ENCODE assay signal across 22 cellular contexts in genomic region chr19:47561440-47562045, GRCh38. TPM values are rescaled to one million over a fixed set of nuclear protein-coding genes. Genes with fewer than 3 reads are reported as not detected.
DNase-seq lines count a peak whose midpoint lies in the region; ATAC-seq, FAIRE-seq and TF ChIP-seq lines count a peak whose summit lies in the region.
"Had no signal": no experiment of that assay in that cellular context is flagged by ENCODE, and none has a peak within 500 bp of the region (broad histone marks: within the 10 kb centered on the region; RNA-seq: fewer than 3 reads in every experiment).

No MANE protein-coding gene starts in this region.

- POLR2A ChIA-PET in HepG2 (lab: Yijun Ruan, JAX) (no interaction called here), PC-3 (lab: Charles Lee; ENCODE audit: unreplicated experiment) (interaction anchor here (0.6 to 0.7 kb wide), 2 partner anchors 307 to 499 kb away, joined by 4 to 19 read pairs; no protein-coding TSS in a partner anchor)

- in situ Hi-C loops in HepG2 (cut with HindIII; ENCODE audit: extremely low pct_ligation_motif_present, low pct_unique_long_range_greater_than_20kb) (no loop called here), transverse colon (cut with MboI; ENCODE audit: low pct_ligation_motif_present in 1 of 4, low pct_unique_long_range_greater_than_20kb in 1 of 4, low sequenced_read_pairs in 3 of 4) (no loop called here)

- H3K9me2 ChIP-seq in PC-3 (replicated peaks; ENCODE audit: low read length), result no peaks in the 10 kb centered on the region

- TF ChIP-seq POLR2A in HepG2 (IDR thresholded peaks at IDR 0.05; ENCODE audit: insufficient read depth in 1 of 2, low read depth in 2 of 2, low read length in 2 of 2), result no peak
- TF ChIP-seq POLR2A in right lobe of liver (IDR thresholded peaks at IDR 0.05), result no peak
- no peak for TF ChIP-seq POLR2A in transverse colon (IDR thresholded peaks at IDR 0.05)

- no peak for ATAC-seq in HepG2
- no peak for ATAC-seq in right lobe of liver
- ATAC-seq in PC-3, result peak; percentile 93
- peak; percentile 41 for ATAC-seq in left colon
- ATAC-seq in activated T-cell treated with anti-CD3 and anti-CD28 coated beads, Interleukin-2, amount 50 U/mL, for 72 hours (replicated peaks in 1 of 2), result no peak
- ATAC-seq: Panc1, Right ventricle myocardium inferior had no signal

- H3K27me3 ChIP-seq in HepG2 (ENCODE audit: control insufficient read depth in 1 of 2, insufficient read depth in 2 of 2, low read length in 2 of 2), result no peaks in the 10 kb centered on the region
- H3K27me3 ChIP-seq in right lobe of liver, result no peaks in the 10 kb centered on the region
- no peaks in the 10 kb centered on the region for H3K27me3 ChIP-seq in PC-3 (ENCODE audit: low read length)
- H3K27me3 ChIP-seq in transverse colon, result no peaks in the 10 kb centered on the region

- H3K27ac ChIP-seq in HepG2 (ENCODE audit: extremely low read length, insufficient read depth, low read length) (no peak overlapping the region), right lobe of liver (no peak overlapping the region), PC-3 (ENCODE audit: low read length) (peak overlapping the region; percentile 61), transverse colon (peak overlapping the region; percentile 62 to 73 (median 64))

- BruUV-seq in HepG2 (replicated peaks; lab: Mats Ljungman, UMichigan) (no TSS peak), PC-3 (replicated peaks; lab: Mats Ljungman, UMichigan) (no TSS peak)

- no peak overlapping the region for H2AFZ ChIP-seq in HepG2 (ENCODE audit: low read length)
- no peak overlapping the region for H2AFZ ChIP-seq in PC-3 (ENCODE audit: low read length)

- no peak overlapping the region for H3K4me3 Mint-ChIP-seq in activated T-cell treated with anti-CD3 and anti-CD28 coated beads, Interleukin-2, amount 50 U/mL, for 72 hours

- no peak overlapping the region for H3K4me3 ChIP-seq in HepG2 (replicated peaks in 1 of 3; ENCODE audit: insufficient read depth in 1 of 3, low read depth in 2 of 3, low read length in 3 of 3)
- H3K4me3 ChIP-seq in right lobe of liver, result no peak overlapping the region
- H3K4me3 ChIP-seq in PC-3 (ENCODE audit: low read length), result no peak overlapping the region
- no peak overlapping the region for H3K4me3 ChIP-seq in transverse colon

- no peaks in the 10 kb centered on the region for H4K20me1 ChIP-seq in HepG2 (ENCODE audit: insufficient read depth, low read length)
- no peaks in the 10 kb centered on the region for H4K20me1 ChIP-seq in PC-3 (ENCODE audit: low read length)

- DNase-seq in HepG2 (ENCODE audit: low spot score) (no peak), right lobe of liver (no peak), PC-3 (peak; percentile 71), left colon (no peak), transverse colon (no peak), RCC 7860 (ENCODE audit: low spot score) (no peak), SKM-1 treated with dmso at 0.1 percent for 144 hours (lab: John Stamatoyannopoulos, UW; ENCODE audit: unreplicated experiment) (no peak)
- no peak for DNase-seq in activated T-cell treated with anti-CD3 and anti-CD28 coated beads, Interleukin-2, amount 50 U/mL, for 72 hours
- DNase-seq: C1 segment of cervical spinal cord, DMS 273 treated with DMSO at 0.1 percent for 48 hours, GDM1, NCI-H1092, NCI-H146, NCI-H2081, NCI-H774 had no signal

- FAIRE-seq in HepG2 (lab: Jason Lieb, UNC) (no peak), RCC 7860 (lab: Jason Lieb, UNC) (no peak)
- FAIRE-seq: A204.1, GM12892, H1 had no signal

- no peaks in the 10 kb centered on the region for H3K4me1 Mint-ChIP-seq in activated T-cell treated with anti-CD3 and anti-CD28 coated beads, Interleukin-2, amount 50 U/mL, for 72 hours (ENCODE audit: low read depth)

- TF ChIP-seq EP300 in HepG2 (IDR thresholded peaks at IDR 0.05; ENCODE audit: low read depth in 2 of 2, low read length in 2 of 2) (no peak), HepG2 (CRISPR knock-in tag; IDR thresholded peaks at IDR 0.05; ENCODE audit: borderline replicate concordance) (no peak), transverse colon (IDR thresholded peaks at IDR 0.05; ENCODE audit: low read depth) (no peak)

- H3K4me1 ChIP-seq in HepG2 (ENCODE audit: insufficient read depth, low read length), result peaks cover 32% of the 10 kb centered on the region
- H3K4me1 ChIP-seq in right lobe of liver, result peaks cover 0 to 7% (median 0%) of the 10 kb centered on the region in 4 donors
- H3K4me1 ChIP-seq in PC-3 (ENCODE audit: insufficient read depth, low read length), result peaks cover 20% of the 10 kb centered on the region; the same call in 1 of the 2 replicates
- peaks cover 0 to 37% (median 16%) of the 10 kb centered on the region in 4 donors for H3K4me1 ChIP-seq in transverse colon

- H3K36me3 ChIP-seq in HepG2 (replicated peaks in 1 of 2; ENCODE audit: control insufficient read depth in 1 of 2, insufficient read depth in 2 of 2, low read length in 2 of 2), result no peaks in the 10 kb centered on the region
- no peaks in the 10 kb centered on the region for H3K36me3 ChIP-seq in right lobe of liver
- no peaks in the 10 kb centered on the region for H3K36me3 ChIP-seq in PC-3 (ENCODE audit: low read depth, low read length)
- no peaks in the 10 kb centered on the region for H3K36me3 ChIP-seq in transverse colon

- no peak for TF ChIP-seq RAD21 in HepG2 (CRISPR knock-in tag; IDR thresholded peaks at IDR 0.05)

- intact Hi-C loops in HepG2 (cut with micrococcal nuclease; ENCODE audit: unreplicated experiment), result no loop called here
- intact Hi-C loops in right lobe of liver (cut with DNase I), result no loop called here
- intact Hi-C loops in PC-3 (cut with micrococcal nuclease), result loop anchor here (1.0 to 5.0 kb wide), 2 partner anchors 39 to 44 kb away; partner anchors contain the start of gene NAPA
- intact Hi-C loops in left colon (cut with DNase I, micrococcal nuclease), result no loop called here
- intact Hi-C loops in transverse colon (cut with DNase I; ENCODE audit: low total_unique reads), result no loop called here

- H3K4me2 ChIP-seq in HepG2 (ENCODE audit: low read depth, low read length) (0 out of 2 replicates have a peak overlapping the region, but pooled peaks have one; percentile 18), PC-3 (ENCODE audit: low read length) (peak overlapping the region; percentile 42)

- H3K9me3 ChIP-seq in HepG2 (ENCODE audit: low read length), result no peaks in the 10 kb centered on the region
- no peaks in the 10 kb centered on the region for H3K9me3 ChIP-seq in right lobe of liver
- no peaks in the 10 kb centered on the region for H3K9me3 ChIP-seq in PC-3 (ENCODE audit: low read length)
- no peaks in the 10 kb centered on the region for H3K9me3 ChIP-seq in transverse colon

- H3K79me2 ChIP-seq in HepG2 (ENCODE audit: insufficient read depth, low read length) (no peaks in the 10 kb centered on the region), PC-3 (ENCODE audit: low read length) (no peaks in the 10 kb centered on the region)

- 53% methylated on average over 7 of the region's 7 CpGs for WGBS in HepG2 (ENCODE audit: low lambda C conversion rate)
- WGBS in right lobe of liver (ENCODE audit: insufficient coverage, low coverage, low lambda C conversion rate, missing lambda C conversion rate), result 91% methylated on average over 6 of the region's 7 CpGs
- 60% methylated on average over 1 to 7 of the region's 7 CpGs for WGBS in transverse colon (ENCODE audit: low coverage in 1 of 2), 2 donors

- H3K9ac ChIP-seq in HepG2 (ENCODE audit: insufficient read depth, low read depth, low read length), result no peak overlapping the region
- H3K9ac ChIP-seq in PC-3 (ENCODE audit: low read length), result no peak overlapping the region

- H3F3A ChIP-seq in PC-3 (ENCODE audit: low read length, unreplicated experiment), result no peaks in the 10 kb centered on the region

- no peaks in the 10 kb centered on the region for H3K27me3 Mint-ChIP-seq in activated T-cell treated with anti-CD3 and anti-CD28 coated beads, Interleukin-2, amount 50 U/mL, for 72 hours (ENCODE audit: low read depth)

- no peak overlapping the region for H3K27ac Mint-ChIP-seq in activated T-cell treated with anti-CD3 and anti-CD28 coated beads, Interleukin-2, amount 50 U/mL, for 72 hours

- H3K9me3 Mint-ChIP-seq in activated T-cell treated with anti-CD3 and anti-CD28 coated beads, Interleukin-2, amount 50 U/mL, for 72 hours, result no peaks in the 10 kb centered on the region

- no peaks in the 10 kb centered on the region for H3K36me3 Mint-ChIP-seq in activated T-cell treated with anti-CD3 and anti-CD28 coated beads, Interleukin-2, amount 50 U/mL, for 72 hours (ENCODE audit: insufficient read depth in 2 of 2)

- no peak for TF ChIP-seq CTCF in HepG2 (CRISPR knock-in tag; IDR thresholded peaks at IDR 0.05)
- TF ChIP-seq CTCF in right lobe of liver (IDR thresholded peaks at IDR 0.05), result no peak
- TF ChIP-seq CTCF in PC-3 (conservative IDR thresholded peaks at IDR 0.05; ENCODE audit: low read depth, low read length), result no peak
- TF ChIP-seq CTCF in transverse colon (IDR thresholded peaks at IDR 0.05), result no peak

- CTCF ChIA-PET in HepG2 (lab: Yijun Ruan, JAX; ENCODE audit: low intra/inter-chr PET ratio, low total read pairs), result no interaction called here
- CTCF ChIA-PET in PC-3 (lab: Charles Lee), result interaction anchor here (0.6 to 1.0 kb wide), 2 partner anchors 21 to 146 kb away, joined by 3 to 5 read pairs; no protein-coding TSS in a partner anchor

RNA-seq across cellular contexts. Expression of gene ZNF541, which starts 11.4 kb away (rescaled TPM):
- total RNA-seq in HepG2 (2016; rRNA removed; fragmentation: Illumina TruSeq; extraction: Trizol) (0.04 TPM in 1 of 2 replicates, not detected in the other), right lobe of liver (under 1 TPM in 4 of 6 experiments, not detected in 2; 0.12 to 0.25 (median 0.17) TPM), PC-3 (2014; rRNA removed) (not detected in 2 replicates), left colon (under 1 TPM in 1 of 2 donors, not detected in 1; 0.11 TPM), transverse colon (under 1 TPM in 1 of 4 donors, not detected in 3; 0.16 TPM)
- not detected in 2 replicates for total RNA-seq in HepG2 (2016; cell fraction: cytosol; rRNA removed; fragmentation: Illumina TruSeq; extraction: Trizol; ENCODE audit: low read depth)
- not detected in 2 replicates for total RNA-seq in HepG2 (2016; cell fraction: insoluble cytoplasmic fraction; rRNA removed; fragmentation: Illumina TruSeq; extraction: Trizol)
- 0.09 TPM in 1 of 2 replicates, not detected in the other for total RNA-seq in HepG2 (2016; cell fraction: membrane; rRNA removed; fragmentation: Illumina TruSeq; extraction: Trizol)
- not detected in 2 replicates for total RNA-seq in HepG2 (2016; cell fraction: nucleus; rRNA removed; fragmentation: Illumina TruSeq; extraction: Trizol)
- 0.03 and 0.08 TPM in 2 replicates for polyA plus RNA-seq in HepG2 (2011; rRNA removed)
- 0.07 and 0.08 TPM in 2 replicates for polyA plus RNA-seq in HepG2 (2011; cell fraction: cytosol; rRNA removed)
- polyA plus RNA-seq in HepG2 (2011; cell fraction: nucleus; rRNA removed), result not detected in 2 replicates
- polyA plus RNA-seq in HepG2 (2012), result 0.17 TPM in 1 of 2 replicates, not detected in the other
- polyA plus RNA-seq in HepG2 (2016; cell fraction: cytosol; fragmentation: Illumina TruSeq; extraction: Trizol; ENCODE audit: low read depth), result 0.05 TPM in 1 of 2 replicates, not detected in the other
- not detected in 2 replicates for polyA plus RNA-seq in HepG2 (2016; cell fraction: insoluble cytoplasmic fraction; fragmentation: Illumina TruSeq; extraction: Trizol; ENCODE audit: low read depth)
- not detected in 2 replicates for polyA plus RNA-seq in HepG2 (2016; cell fraction: membrane; fragmentation: Illumina TruSeq; extraction: Trizol; ENCODE audit: low read depth)
- not detected in 2 replicates for polyA plus RNA-seq in HepG2 (2016; cell fraction: nucleus; fragmentation: Illumina TruSeq; extraction: Trizol; ENCODE audit: insufficient read depth, low read depth)
- not detected in 2 replicates for polyA minus RNA-seq in HepG2 (2011; rRNA and poly(A)+ RNA removed; ENCODE audit: low replicate concordance)
- not detected in 2 replicates for polyA minus RNA-seq in HepG2 (2011; cell fraction: cytosol; rRNA and poly(A)+ RNA removed)
- not detected in 2 replicates for polyA minus RNA-seq in HepG2 (2011; cell fraction: nucleus; rRNA and poly(A)+ RNA removed)
- total RNA-seq in activated T-cell treated with anti-CD3 and anti-CD28 coated beads, Interleukin-2, amount 50 U/mL, for 72 hours, result under 1 TPM; 0.69 to 0.96 TPM
- total RNA-seq: H1, HT-29, NCI-H460 had no signal

RNA-seq across cellular contexts. Expression of gene NAPA, which starts 46.7 kb away (rescaled TPM):
- total RNA-seq in HepG2 (2016; rRNA removed; fragmentation: Illumina TruSeq; extraction: Trizol) (32.6 and 36.5 TPM in 2 replicates), right lobe of liver (100 to 1,000 TPM in 2 of 6 experiments, 10 to 100 TPM in 4; 83.0 to 179 (median 96.0) TPM), PC-3 (2014; rRNA removed) (75.1 and 95.9 TPM in 2 replicates), left colon (100 to 1,000 TPM; 122 to 130 TPM), transverse colon (100 to 1,000 TPM in 3 of 4 donors, 10 to 100 TPM in 1; 94.8 to 138 (median 114) TPM)
- 10.7 and 16.6 TPM in 2 replicates for total RNA-seq in HepG2 (2016; cell fraction: cytosol; rRNA removed; fragmentation: Illumina TruSeq; extraction: Trizol; ENCODE audit: low read depth)
- 32.5 and 33.2 TPM in 2 replicates for total RNA-seq in HepG2 (2016; cell fraction: insoluble cytoplasmic fraction; rRNA removed; fragmentation: Illumina TruSeq; extraction: Trizol)
- total RNA-seq in HepG2 (2016; cell fraction: membrane; rRNA removed; fragmentation: Illumina TruSeq; extraction: Trizol), result 17.7 and 25.0 TPM in 2 replicates
- 19.1 and 19.4 TPM in 2 replicates for total RNA-seq in HepG2 (2016; cell fraction: nucleus; rRNA removed; fragmentation: Illumina TruSeq; extraction: Trizol)
- 65.9 and 74.4 TPM in 2 replicates for polyA plus RNA-seq in HepG2 (2011; rRNA removed)
- polyA plus RNA-seq in HepG2 (2011; cell fraction: cytosol; rRNA removed), result 50.7 and 64.2 TPM in 2 replicates
- 64.5 and 68.0 TPM in 2 replicates for polyA plus RNA-seq in HepG2 (2011; cell fraction: nucleus; rRNA removed)
- polyA plus RNA-seq in HepG2 (2012), result 39.7 and 50.3 TPM in 2 replicates
- 18.1 and 25.6 TPM in 2 replicates for polyA plus RNA-seq in HepG2 (2016; cell fraction: cytosol; fragmentation: Illumina TruSeq; extraction: Trizol; ENCODE audit: low read depth)
- polyA plus RNA-seq in HepG2 (2016; cell fraction: insoluble cytoplasmic fraction; fragmentation: Illumina TruSeq; extraction: Trizol; ENCODE audit: low read depth), result 52.2 and 60.3 TPM in 2 replicates
- polyA plus RNA-seq in HepG2 (2016; cell fraction: membrane; fragmentation: Illumina TruSeq; extraction: Trizol; ENCODE audit: low read depth), result 32.1 and 34.6 TPM in 2 replicates
- 41.7 and 44.1 TPM in 2 replicates for polyA plus RNA-seq in HepG2 (2016; cell fraction: nucleus; fragmentation: Illumina TruSeq; extraction: Trizol; ENCODE audit: insufficient read depth, low read depth)
- 73.3 and 108 TPM in 2 replicates for polyA minus RNA-seq in HepG2 (2011; rRNA and poly(A)+ RNA removed; ENCODE audit: low replicate concordance)
- polyA minus RNA-seq in HepG2 (2011; cell fraction: cytosol; rRNA and poly(A)+ RNA removed), result 36.3 and 43.3 TPM in 2 replicates
- 20.6 and 26.2 TPM in 2 replicates for polyA minus RNA-seq in HepG2 (2011; cell fraction: nucleus; rRNA and poly(A)+ RNA removed)
- total RNA-seq in activated T-cell treated with anti-CD3 and anti-CD28 coated beads, Interleukin-2, amount 50 U/mL, for 72 hours, result 10 to 100 TPM; 64.4 to 71.5 TPM

RNA-seq across cellular contexts. Expression of gene BICRA, which starts 47.4 kb away (rescaled TPM):
- total RNA-seq in HepG2 (2016; rRNA removed; fragmentation: Illumina TruSeq; extraction: Trizol), result 0.71 and 1.6 TPM in 2 replicates
- total RNA-seq in HepG2 (2016; cell fraction: cytosol; rRNA removed; fragmentation: Illumina TruSeq; extraction: Trizol; ENCODE audit: low read depth), result 0.53 and 1.5 TPM in 2 replicates
- total RNA-seq in HepG2 (2016; cell fraction: insoluble cytoplasmic fraction; rRNA removed; fragmentation: Illumina TruSeq; extraction: Trizol), result 0.74 and 2.4 TPM in 2 replicates
- total RNA-seq in HepG2 (2016; cell fraction: membrane; rRNA removed; fragmentation: Illumina TruSeq; extraction: Trizol), result 1.6 and 3.0 TPM in 2 replicates
- total RNA-seq in HepG2 (2016; cell fraction: nucleus; rRNA removed; fragmentation: Illumina TruSeq; extraction: Trizol), result 1.6 and 2.1 TPM in 2 replicates
- 0.55 and 0.56 TPM in 2 replicates for polyA plus RNA-seq in HepG2 (2011; rRNA removed)
- 0.27 and 0.38 TPM in 2 replicates for polyA plus RNA-seq in HepG2 (2011; cell fraction: cytosol; rRNA removed)
- 3.6 and 3.7 TPM in 2 replicates for polyA plus RNA-seq in HepG2 (2011; cell fraction: nucleus; rRNA removed)
- 2.4 and 4.0 TPM in 2 replicates for polyA plus RNA-seq in HepG2 (2012)
- 0.26 and 0.28 TPM in 2 replicates for polyA plus RNA-seq in HepG2 (2016; cell fraction: cytosol; fragmentation: Illumina TruSeq; extraction: Trizol; ENCODE audit: low read depth)
- polyA plus RNA-seq in HepG2 (2016; cell fraction: insoluble cytoplasmic fraction; fragmentation: Illumina TruSeq; extraction: Trizol; ENCODE audit: low read depth), result 2.0 and 2.8 TPM in 2 replicates
- 0.53 and 0.64 TPM in 2 replicates for polyA plus RNA-seq in HepG2 (2016; cell fraction: membrane; fragmentation: Illumina TruSeq; extraction: Trizol; ENCODE audit: low read depth)
- 10.6 and 11.0 TPM in 2 replicates for polyA plus RNA-seq in HepG2 (2016; cell fraction: nucleus; fragmentation: Illumina TruSeq; extraction: Trizol; ENCODE audit: insufficient read depth, low read depth)
- 3.3 and 3.8 TPM in 2 replicates for polyA minus RNA-seq in HepG2 (2011; rRNA and poly(A)+ RNA removed; ENCODE audit: low replicate concordance)
- polyA minus RNA-seq in HepG2 (2011; cell fraction: cytosol; rRNA and poly(A)+ RNA removed), result 1.1 and 1.7 TPM in 2 replicates
- polyA minus RNA-seq in HepG2 (2011; cell fraction: nucleus; rRNA and poly(A)+ RNA removed), result 4.5 and 4.6 TPM in 2 replicates
- 1 to 10 TPM; 3.7 to 7.3 (median 6.4) TPM for total RNA-seq in right lobe of liver
- total RNA-seq in PC-3 (2014; rRNA removed), result 1.2 and 2.4 TPM in 2 replicates
- 10 to 100 TPM; 14.9 to 16.8 TPM for total RNA-seq in left colon
- total RNA-seq in transverse colon, result 10 to 100 TPM; 11.6 to 30.3 (median 13.2) TPM
- total RNA-seq in activated T-cell treated with anti-CD3 and anti-CD28 coated beads, Interleukin-2, amount 50 U/mL, for 72 hours, result 10 to 100 TPM; 17.0 to 17.9 TPM

Comparison
In these comparisons a context has a peak if more than half of its experiments do, and no peak if none do; other contexts are left out.
1. ATAC-seq: peak in PC-3 (single experiment) and left colon (single experiment); none in HepG2 (single experiment), right lobe of liver (0 of 4) and activated T-cell treated with anti-CD3 and anti-CD28 coated beads, Interleukin-2, amount 50 U/mL, for 72 hours (0 of 2).
2. H3K27ac ChIP-seq: peak in PC-3 (single experiment) and transverse colon (4 of 4); none in HepG2 (single experiment) and right lobe of liver (0 of 3).